ENCODE assay signal across 8 cellular contexts in genomic region chr9:124286292-124286931, GRCh38. TPM values are rescaled to one million over a fixed set of nuclear protein-coding genes. Genes with fewer than 3 reads are reported as not detected.
DNase-seq lines count a peak whose midpoint lies in the region; ATAC-seq, FAIRE-seq and TF ChIP-seq lines count a peak whose summit lies in the region.

No MANE protein-coding gene starts in this region.

- peak overlapping the region; percentile 99 for H2BK120ac ChIP-seq in IMR-90 (ENCODE audit: low read depth, low read length)

- H2AFZ ChIP-seq in IMR-90 (replicated peaks; ENCODE audit: low read length, poor library complexity) (peak overlapping the region; percentile 64), HepG2 (ENCODE audit: low read length) (no peak overlapping the region)

- peak overlapping the region; percentile 64 to 91 (median 74) for H3K4me3 Mint-ChIP-seq in CD4-positive, alpha-beta memory T cell

- H3K36me3 ChIP-seq in CD4-positive, alpha-beta memory T cell (ENCODE audit: insufficient read depth, low read length) = no peaks in the 10 kb centered on the region
- peaks cover 25% of the 10 kb centered on the region for H3K36me3 ChIP-seq in IMR-90 (ENCODE audit: control insufficient read depth, insufficient read depth, low read length)
- peaks cover 18 to 22% of the 10 kb centered on the region in 2 experiments for H3K36me3 ChIP-seq in HepG2 (replicated peaks in 1 of 2; ENCODE audit: control insufficient read depth in 1 of 2, insufficient read depth in 2 of 2, low read length in 2 of 2)
- no peaks in the 10 kb centered on the region for H3K36me3 ChIP-seq in effector memory CD4-positive, alpha-beta T cell (ENCODE audit: control insufficient read depth, insufficient read depth, low read length)

- H3K18ac ChIP-seq in IMR-90 (ENCODE audit: low read depth, low read length) = peak overlapping the region; percentile 93

- peak overlapping the region in 6 of 7 donors; percentile 73 to 89 (median 80) for H3K27ac Mint-ChIP-seq in CD4-positive, alpha-beta memory T cell

- H4K20me1 ChIP-seq in IMR-90 (ENCODE audit: insufficient read depth, low read length) (peaks cover 48% of the 10 kb centered on the region), HepG2 (ENCODE audit: insufficient read depth, low read length) (peaks cover 13% of the 10 kb centered on the region; the same call in 1 of the 2 replicates)

- no TSS peak for BruUV-seq in IMR-90 (replicated peaks; lab: Mats Ljungman, UMichigan)
- no TSS peak for BruUV-seq in HepG2 (replicated peaks; lab: Mats Ljungman, UMichigan)

- peak overlapping the region; percentile 45 for H3K4me2 ChIP-seq in IMR-90 (ENCODE audit: low read depth, low read length)
- H3K4me2 ChIP-seq in HepG2 (ENCODE audit: low read depth, low read length) = 0 out of 2 replicates have a peak overlapping the region, but pooled peaks have one; percentile 77

- TF ChIP-seq POLR2A in IMR-90 (IDR thresholded peaks at IDR 0.05; ENCODE audit: low read depth, low read length) = peak; percentile 59; the same call in 1 of the 2 replicates
- TF ChIP-seq POLR2A in HepG2 (IDR thresholded peaks at IDR 0.05; ENCODE audit: insufficient read depth in 1 of 2, low read depth in 2 of 2, low read length in 2 of 2) = no peak

- peak overlapping the region; percentile 98 for H3K14ac ChIP-seq in IMR-90 (replicated peaks; ENCODE audit: low read depth, low read length)

- H2BK20ac ChIP-seq in IMR-90 (ENCODE audit: low read depth, low read length) = peak overlapping the region; percentile 97

- CTCF ChIA-PET in CD4-positive, alpha-beta memory T cell (lab: Charles Lee; ENCODE audit: partially characterized antibody) = interaction anchor here (1.4 kb wide), 1 partner anchor 160 kb away, joined by 5 read pairs; no protein-coding TSS in a partner anchor
- CTCF ChIA-PET in IMR-90 (lab: Yijun Ruan, JAX) = no interaction called here
- CTCF ChIA-PET in HepG2 (lab: Yijun Ruan, JAX; ENCODE audit: low intra/inter-chr PET ratio, low total read pairs) = no interaction called here

- no peak overlapping the region for H3K27ac ChIP-seq in CD4-positive, alpha-beta memory T cell (ENCODE audit: low read depth, low read length)
- H3K27ac ChIP-seq in IMR-90 (ENCODE audit: insufficient read depth, low read length) = peak overlapping the region; percentile 90
- H3K27ac ChIP-seq in HepG2 (ENCODE audit: extremely low read length, insufficient read depth, low read length) = peak overlapping the region; percentile 82
- no peak overlapping the region for H3K27ac ChIP-seq in effector memory CD4-positive, alpha-beta T cell (ENCODE audit: insufficient read depth, low read length, poor library complexity, severe bottlenecking)

- H3K79me2 ChIP-seq in HepG2 (ENCODE audit: insufficient read depth, low read length) = peaks cover 88% of the 10 kb centered on the region

- peak overlapping the region; percentile 96 for H2AK9ac ChIP-seq in IMR-90 (replicated peaks; ENCODE audit: low read depth, low read length, poor library complexity)

- no peak overlapping the region for H3K4me3 ChIP-seq in CD4-positive, alpha-beta memory T cell (ENCODE audit: low read length in 2 of 2)
- H3K4me3 ChIP-seq in IMR-90 (ENCODE audit: insufficient read depth, low read depth, low read length) (no peak overlapping the region), HepG2 (replicated peaks in 1 of 3; ENCODE audit: insufficient read depth in 1 of 3, low read depth in 2 of 3, low read length in 3 of 3) (no peak overlapping the region)
- H3K4me3 ChIP-seq in effector memory CD4-positive, alpha-beta T cell (ENCODE audit: insufficient read depth, low read depth, low read length, poor library complexity, severe bottlenecking) = no peak overlapping the region

- peak overlapping the region; percentile 98 for H2AK5ac ChIP-seq in IMR-90 (ENCODE audit: low read depth, low read length)

- H3K4ac ChIP-seq in IMR-90 (ENCODE audit: low read depth, low read length) = peak overlapping the region; percentile 99

- H3K23ac ChIP-seq in IMR-90 (ENCODE audit: low read depth, low read length) = peak overlapping the region; percentile 95

- dilution Hi-C loops in IMR-90 (cut with HindIII; ENCODE audit: low sequenced_read_pairs, unreplicated experiment) = no loop called here

- 2% methylated on average over 9 of the region's 14 CpGs; no CpG with 5 or more reads in 1 of the 2 experiments for WGBS in IMR-90 (ENCODE audit: extremely low coverage in 2 of 2, insufficient read length in 1 of 2), 2 experiments
- WGBS in HepG2 (ENCODE audit: low lambda C conversion rate) = 92% methylated on average over 10 of the region's 14 CpGs

- in situ Hi-C loops in IMR-90 (cut with MboI; ENCODE audit: low sequenced_read_pairs) (no loop called here), HepG2 (cut with HindIII; ENCODE audit: extremely low pct_ligation_motif_present, low pct_unique_long_range_greater_than_20kb) (no loop called here)

- peaks cover 43% of the 10 kb centered on the region for H3K9me1 ChIP-seq in IMR-90 (ENCODE audit: insufficient read depth, low read length)

- FAIRE-seq in HepG2 (lab: Jason Lieb, UNC) = no peak

- H3K27me3 Mint-ChIP-seq in CD4-positive, alpha-beta memory T cell = no peaks in the 10 kb centered on the region

- peaks cover 0 to 2% of the 10 kb centered on the region in 2 donors for H3K36me3 Mint-ChIP-seq in CD4-positive, alpha-beta memory T cell

- H3K27me3 ChIP-seq in CD4-positive, alpha-beta memory T cell (ENCODE audit: insufficient read depth, low read length) = no peaks in the 10 kb centered on the region
- H3K27me3 ChIP-seq in IMR-90 (ENCODE audit: control insufficient read depth, insufficient read depth, low read length) (no peaks in the 10 kb centered on the region), HepG2 (ENCODE audit: control insufficient read depth in 1 of 2, insufficient read depth in 2 of 2, low read length in 2 of 2) (no peaks in the 10 kb centered on the region)
- no peaks in the 10 kb centered on the region for H3K27me3 ChIP-seq in effector memory CD4-positive, alpha-beta T cell (replicated peaks; ENCODE audit: control insufficient read depth, insufficient read depth, low read length, poor library complexity, severe bottlenecking)

- peak in 2 of 5 donors; percentile 5 to 54 for DNase-seq in CD4-positive, alpha-beta memory T cell
- DNase-seq in IMR-90 (peak; percentile 98), HepG2 (ENCODE audit: low spot score) (no peak), NCI-H1092 treated with DMSO at 0.1 percent for 48 hours (lab: John Stamatoyannopoulos, UW) (no peak)
- peak; percentile 42 for DNase-seq in activated effector memory CD4-positive, alpha-beta T cell treated with Interleukin-2 at 50 U/mL for 16 hours
- DNase-seq in stimulated activated CD8-positive, alpha-beta memory T cell treated with anti-CD3 and anti-CD28 coated beads, Interleukin-4, amount 100 ng/mL, for 4 hours (ENCODE audit: low read depth in 2 of 2, low spot score in 1 of 2) = peak; percentile 24 to 31
- no peak for DNase-seq in effector memory CD4-positive, alpha-beta T cell

- H4K5ac ChIP-seq in IMR-90 (ENCODE audit: low read depth, low read length) = peak overlapping the region; percentile 79

- H3K9ac ChIP-seq in IMR-90 (ENCODE audit: low read depth, low read length) = peak overlapping the region; percentile 44
- H3K9ac ChIP-seq in HepG2 (ENCODE audit: insufficient read depth, low read depth, low read length) = no peak overlapping the region

- intact Hi-C loops in CD4-positive, alpha-beta memory T cell (cut with micrococcal nuclease) = no loop called here
- intact Hi-C loops in IMR-90 (cut with micrococcal nuclease) = loop anchor here (1.0 kb wide), 2 partner anchors 11 to 27 kb away; no protein-coding TSS in a partner anchor
- intact Hi-C loops in HepG2 (cut with micrococcal nuclease; ENCODE audit: unreplicated experiment) = loop anchor here (10.0 kb wide), 1 partner anchor 152 kb away; no protein-coding TSS in a partner anchor

- H3K4me1 ChIP-seq in CD4-positive, alpha-beta memory T cell (ENCODE audit: insufficient read depth, low read length) = peaks cover 36% of the 10 kb centered on the region
- H3K4me1 ChIP-seq in IMR-90 (ENCODE audit: control insufficient read depth, insufficient read depth, low read length) = peaks cover 62% of the 10 kb centered on the region
- H3K4me1 ChIP-seq in HepG2 (ENCODE audit: insufficient read depth, low read length) = peaks cover 94% of the 10 kb centered on the region
- peaks cover 18% of the 10 kb centered on the region for H3K4me1 ChIP-seq in effector memory CD4-positive, alpha-beta T cell (ENCODE audit: control insufficient read depth, insufficient read depth, low read length, poor library complexity, severe bottlenecking)

- H3K56ac ChIP-seq in IMR-90 (ENCODE audit: extremely low read depth, insufficient read depth, low read length) = peak overlapping the region; percentile 97

- H3K79me1 ChIP-seq in IMR-90 (ENCODE audit: low read depth in 1 of 2, low read length in 2 of 2) = peaks cover 21 to 92% of the 10 kb centered on the region in 2 experiments; a peak in 3 of 4 replicates

- TF ChIP-seq CTCF in IMR-90 (conservative IDR thresholded peaks at IDR 0.05; ENCODE audit: low read depth, low read length) (no peak), HepG2 (CRISPR knock-in tag; IDR thresholded peaks at IDR 0.05) (no peak)

- peaks cover 23 to 51% (median 36%) of the 10 kb centered on the region in 4 donors for H3K4me1 Mint-ChIP-seq in CD4-positive, alpha-beta memory T cell

- peak; percentile 19; the same call in 1 of the 2 replicates for TF ChIP-seq RAD21 in IMR-90 (IDR thresholded peaks at IDR 0.05; ENCODE audit: low read length)
- no peak for TF ChIP-seq RAD21 in HepG2 (CRISPR knock-in tag; IDR thresholded peaks at IDR 0.05)

- H3K9me3 ChIP-seq in CD4-positive, alpha-beta memory T cell (ENCODE audit: control insufficient read depth in 1 of 2, low read length in 2 of 2) = no peaks in the 10 kb centered on the region
- H3K9me3 ChIP-seq in IMR-90 (ENCODE audit: control insufficient read depth, insufficient read depth, low read length) (no peaks in the 10 kb centered on the region), HepG2 (ENCODE audit: low read length) (no peaks in the 10 kb centered on the region)
- H3K9me3 ChIP-seq in effector memory CD4-positive, alpha-beta T cell (ENCODE audit: control insufficient read depth, low read length) = no peaks in the 10 kb centered on the region

- H2BK5ac ChIP-seq in IMR-90 (ENCODE audit: low read depth, low read length, poor library complexity, severe bottlenecking) = peak overlapping the region; percentile 99

- no peak for TF ChIP-seq EP300 in HepG2 (IDR thresholded peaks at IDR 0.05; ENCODE audit: low read depth in 2 of 2, low read length in 2 of 2)
- TF ChIP-seq EP300 in HepG2 (CRISPR knock-in tag; IDR thresholded peaks at IDR 0.05; ENCODE audit: borderline replicate concordance) = no peak

- peak overlapping the region; percentile 80 to 96 for H4K8ac ChIP-seq in IMR-90 (ENCODE audit: low read depth in 2 of 2, low read length in 2 of 2)

- ATAC-seq in GM19455 (IDR thresholded peaks at IDR 0.05; ENCODE audit: unreplicated experiment) (peak; percentile 45), IMR-90 (ENCODE audit: low read depth) (peak; percentile 65), HepG2 (no peak)

- peak overlapping the region; percentile 90; the same call in 2 of the 3 replicates for H2BK15ac ChIP-seq in IMR-90 (ENCODE audit: low read depth, low read length)

- POLR2A ChIA-PET in CD4-positive, alpha-beta memory T cell (lab: Charles Lee; ENCODE audit: partially characterized antibody) = no interaction called here
- POLR2A ChIA-PET in IMR-90 (lab: Charles Lee; ENCODE audit: unreplicated experiment) (no interaction called here), HepG2 (lab: Yijun Ruan, JAX) (no interaction called here)

- peak overlapping the region; percentile 100 for H4K91ac ChIP-seq in IMR-90 (ENCODE audit: insufficient read depth, low read depth, low read length)

- no peaks in the 10 kb centered on the region for H3K9me3 Mint-ChIP-seq in CD4-positive, alpha-beta memory T cell

RNA-seq across cellular contexts. Expression of gene NEK6, which starts 28.7 kb away (rescaled TPM):
- total RNA-seq in CD4-positive, alpha-beta memory T cell = 10 to 100 TPM in 1 of 2 experiments, 1 to 10 TPM in 1; 9.9 to 11.7 TPM
- polyA plus RNA-seq in CD4-positive, alpha-beta memory T cell = 1 to 10 TPM; 3.8 to 7.1 TPM
- total RNA-seq in IMR-90 (2012; rRNA removed) (77.8 and 79.9 TPM in 2 replicates), HepG2 (2016; rRNA removed; fragmentation: Illumina TruSeq; extraction: Trizol) (30.4 and 44.7 TPM in 2 replicates)
- polyA plus RNA-seq in IMR-90 (2012; rRNA removed) (110 and 112 TPM in 2 replicates), HepG2 (2011; rRNA removed) (119 and 127 TPM in 2 replicates)
- polyA plus RNA-seq in IMR-90 (2012; cell fraction: cytosol; rRNA removed) = 55.9 and 71.1 TPM in 2 replicates
- polyA plus RNA-seq in IMR-90 (2012; cell fraction: nucleus; rRNA removed; ENCODE audit: low replicate concordance) = 133 and 147 TPM in 2 replicates
- total RNA-seq in HepG2 (2016; cell fraction: cytosol; rRNA removed; fragmentation: Illumina TruSeq; extraction: Trizol; ENCODE audit: low read depth) = 24.6 and 26.3 TPM in 2 replicates
- total RNA-seq in HepG2 (2016; cell fraction: insoluble cytoplasmic fraction; rRNA removed; fragmentation: Illumina TruSeq; extraction: Trizol) = 33.2 and 37.5 TPM in 2 replicates
- total RNA-seq in HepG2 (2016; cell fraction: membrane; rRNA removed; fragmentation: Illumina TruSeq; extraction: Trizol) = 49.4 and 52.7 TPM in 2 replicates
- total RNA-seq in HepG2 (2016; cell fraction: nucleus; rRNA removed; fragmentation: Illumina TruSeq; extraction: Trizol) = 18.1 and 19.8 TPM in 2 replicates
- 131 and 138 TPM in 2 replicates for polyA plus RNA-seq in HepG2 (2011; cell fraction: cytosol; rRNA removed)
- polyA plus RNA-seq in HepG2 (2011; cell fraction: nucleus; rRNA removed) = 94.1 and 101 TPM in 2 replicates
- polyA plus RNA-seq in HepG2 (2012) = 75.9 and 86.0 TPM in 2 replicates
- polyA plus RNA-seq in HepG2 (2016; cell fraction: cytosol; fragmentation: Illumina TruSeq; extraction: Trizol; ENCODE audit: low read depth) = 55.6 and 62.7 TPM in 2 replicates
- polyA plus RNA-seq in HepG2 (2016; cell fraction: insoluble cytoplasmic fraction; fragmentation: Illumina TruSeq; extraction: Trizol; ENCODE audit: low read depth) = 71.0 and 74.4 TPM in 2 replicates
- 68.1 and 79.5 TPM in 2 replicates for polyA plus RNA-seq in HepG2 (2016; cell fraction: membrane; fragmentation: Illumina TruSeq; extraction: Trizol; ENCODE audit: low read depth)
- 41.9 and 42.8 TPM in 2 replicates for polyA plus RNA-seq in HepG2 (2016; cell fraction: nucleus; fragmentation: Illumina TruSeq; extraction: Trizol; ENCODE audit: insufficient read depth, low read depth)
- polyA minus RNA-seq in HepG2 (2011; rRNA and poly(A)+ RNA removed; ENCODE audit: low replicate concordance) = 13.4 and 281 TPM in 2 replicates
- 74.6 and 87.4 TPM in 2 replicates for polyA minus RNA-seq in HepG2 (2011; cell fraction: cytosol; rRNA and poly(A)+ RNA removed)
- 49.3 and 50.8 TPM in 2 replicates for polyA minus RNA-seq in HepG2 (2011; cell fraction: nucleus; rRNA and poly(A)+ RNA removed)

Comparison
In these comparisons a context has a peak if more than half of its experiments do, and no peak if none do; other contexts are left out.
1. DNase-seq: peak in IMR-90 (single experiment), activated effector memory CD4-positive, alpha-beta T cell treated with Interleukin-2 at 50 U/mL for 16 hours (single experiment) and stimulated activated CD8-positive, alpha-beta memory T cell treated with anti-CD3 and anti-CD28 coated beads, Interleukin-4, amount 100 ng/mL, for 4 hours (2 of 2); none in HepG2 (single experiment), effector memory CD4-positive, alpha-beta T cell (0 of 3) and NCI-H1092 treated with DMSO at 0.1 percent for 48 hours (single experiment).
2. H3K27ac ChIP-seq: peak in IMR-90 (single experiment) and HepG2 (single experiment); none in CD4-positive, alpha-beta memory T cell (single experiment) and effector memory CD4-positive, alpha-beta T cell (single experiment).